In the genomic region with DNA sequence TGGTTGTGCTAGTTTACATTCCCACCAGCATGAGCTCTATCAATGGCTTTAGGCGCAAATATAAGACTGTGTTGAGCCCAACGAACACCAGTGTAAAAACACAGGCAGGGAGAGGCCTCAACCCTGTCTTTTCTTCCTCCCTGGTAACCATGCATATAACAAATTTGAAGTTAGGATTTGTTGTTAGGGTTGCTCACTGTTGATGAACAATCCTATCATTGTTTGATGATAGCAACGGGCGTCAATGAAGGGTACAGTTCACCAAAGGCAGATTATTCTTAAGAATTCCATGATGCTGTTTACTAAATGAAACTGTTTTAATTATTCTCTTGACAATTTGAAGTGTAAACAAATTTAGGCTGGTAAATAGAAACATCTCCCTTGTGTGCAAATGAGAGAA, we compare ENCODE assay signal across 22 cellular contexts. TPM values are rescaled to one million over a fixed set of nuclear protein-coding genes. Genes with fewer than 3 reads are reported as not detected.
DNase-seq lines count a peak whose midpoint lies in the region; TF ChIP-seq lines count a peak whose summit lies in the region.
"Had no signal": no experiment of that assay in that cellular context is flagged by ENCODE, and none has a peak within 500 bp of the region (broad histone marks: within the 10 kb centered on the region; RNA-seq: fewer than 3 reads in every experiment).

No MANE protein-coding gene starts in this region.

- no peaks in the 10 kb centered on the region for H3K4me1 Mint-ChIP-seq in endodermal cell
- H3K4me1 Mint-ChIP-seq: CD4-positive, alpha-beta memory T cell; CD4-positive, CD25-positive, alpha-beta regulatory T cell; CD8-positive, alpha-beta memory T cell had no signal

- no peak for TF ChIP-seq CTCF in endodermal cell (conservative IDR thresholded peaks at IDR 0.05)
- no peak for TF ChIP-seq CTCF in osteoblast (IDR thresholded peaks at IDR 0.05; ENCODE audit: extremely low read depth, low read depth, low read length)

- H3K36me3 ChIP-seq in endodermal cell (ENCODE audit: control insufficient read depth, insufficient read depth, low read length) (peaks cover 50% of the 10 kb centered on the region), osteoblast (ENCODE audit: insufficient read depth, low read length) (no peaks in the 10 kb centered on the region)
- H3K36me3 ChIP-seq: BE2C, BLaER1 had no signal

- peaks cover 70% of the 10 kb centered on the region for H3K36me3 Mint-ChIP-seq in endodermal cell (ENCODE audit: low read depth)
- H3K36me3 Mint-ChIP-seq: CD14-positive monocyte; CD4-positive, alpha-beta memory T cell; CD4-positive, CD25-positive, alpha-beta regulatory T cell; CD8-positive, alpha-beta memory T cell had no signal

- H3K27me3 Mint-ChIP-seq in endodermal cell (ENCODE audit: insufficient read depth): no peaks in the 10 kb centered on the region
- H3K27me3 Mint-ChIP-seq: CD4-positive, CD25-positive, alpha-beta regulatory T cell had no signal

- H3K9me3 ChIP-seq in endodermal cell (ENCODE audit: control insufficient read depth, low read length) (peaks cover 77% of the 10 kb centered on the region), osteoblast (ENCODE audit: low read depth, low read length) (no peaks in the 10 kb centered on the region)
- H3K9me3 ChIP-seq: BE2C, BLaER1, Caco-2 had no signal

- no peak overlapping the region for H3K9ac ChIP-seq in endodermal cell (ENCODE audit: extremely low read depth, low read length, poor library complexity, severe bottlenecking)
- H3K9ac ChIP-seq: BLaER1 had no signal

- no peak overlapping the region for H3K27ac Mint-ChIP-seq in endodermal cell
- H3K27ac Mint-ChIP-seq: CD14-positive monocyte; CD4-positive, CD25-positive, alpha-beta regulatory T cell; CD8-positive, alpha-beta memory T cell had no signal

- no peak overlapping the region for H3K4me2 ChIP-seq in osteoblast (ENCODE audit: insufficient read depth, low read length)
- H3K4me2 ChIP-seq: BLaER1 had no signal

- H3K27me3 ChIP-seq in endodermal cell (ENCODE audit: control insufficient read depth, insufficient read depth, low read length, poor library complexity, severe bottlenecking) (no peaks in the 10 kb centered on the region), osteoblast (ENCODE audit: insufficient read depth, low read length) (no peaks in the 10 kb centered on the region)
- H3K27me3 ChIP-seq: BE2C, BLaER1 had no signal

- no peaks in the 10 kb centered on the region for H3K79me2 ChIP-seq in osteoblast (ENCODE audit: insufficient read depth, low read length)

- peaks cover 70% of the 10 kb centered on the region for H3K9me3 Mint-ChIP-seq in endodermal cell

- H4K20me1 ChIP-seq in osteoblast (ENCODE audit: insufficient read depth, low read length): no peaks in the 10 kb centered on the region
- H4K20me1 ChIP-seq: BLaER1 had no signal

- H2AFZ ChIP-seq in osteoblast (ENCODE audit: low read length): no peak overlapping the region

- no peak overlapping the region for H3K4me3 Mint-ChIP-seq in endodermal cell
- H3K4me3 Mint-ChIP-seq: CD14-positive monocyte; CD4-positive, alpha-beta memory T cell; CD4-positive, CD25-positive, alpha-beta regulatory T cell; CD8-positive, alpha-beta memory T cell had no signal

- H3K27ac ChIP-seq in endodermal cell (ENCODE audit: low read depth, low read length): no peak overlapping the region
- no peak overlapping the region for H3K27ac ChIP-seq in osteoblast (ENCODE audit: low read depth, low read length)
- H3K27ac ChIP-seq: BLaER1 had no signal

- peak overlapping the region; percentile 15 for H3K4me3 ChIP-seq in endodermal cell (ENCODE audit: low read length)
- no peak overlapping the region for H3K4me3 ChIP-seq in osteoblast (ENCODE audit: insufficient read depth, low read length)
- H3K4me3 ChIP-seq: BLaER1 had no signal

- DNase-seq in COLO829 (ENCODE audit: low spot score) (peak; percentile 60), endodermal cell (no peak), foreskin melanocyte (peak; percentile 84), osteoblast (ENCODE audit: insufficient read length, low spot score, missing footprints) (peak; percentile 26), ecto neural progenitor cell (ENCODE audit: low spot score) (no peak), dedifferentiated amniotic fluid mesenchymal stem cell (ENCODE audit: extremely low spot score) (no peak), SIG-M5 (lab: John Stamatoyannopoulos, UW) (no peak), NCI-H524 (lab: John Stamatoyannopoulos, UW) (no peak)
- DNase-seq: 8988T; ACHN; BE2C; C1 segment of cervical spinal cord; Caco-2; Calu3; CD4-positive, alpha-beta memory T cell; CD4-positive, CD25-positive, alpha-beta regulatory T cell; CD8-positive, alpha-beta memory T cell; DMS79 treated with DMSO at 0.1 percent for 48 hours; GF-D8 had no signal

- 99 to 100% methylated on average over 3 to 4 of the region's 4 CpGs for WGBS in endodermal cell (ENCODE audit: insufficient coverage in 1 of 2, insufficient read length in 1 of 2), 2 experiments

- H3K4me1 ChIP-seq in endodermal cell (ENCODE audit: control insufficient read depth, insufficient read depth, low read length) (no peaks in the 10 kb centered on the region), osteoblast (ENCODE audit: insufficient read depth, low read length) (no peaks in the 10 kb centered on the region)
- H3K4me1 ChIP-seq: BE2C, BLaER1, Caco-2 had no signal

RNA-seq across cellular contexts. Expression of a gene that starts 13.5 kb away (rescaled TPM):
- total RNA-seq in endodermal cell (10 to 100 TPM; 36.9 to 54.7 TPM), osteoblast (not detected in 2 replicates)
- polyA plus RNA-seq in endodermal cell (2013, experiment 1 of 2): 6.9 TPM
- 9.1 TPM for polyA plus RNA-seq in endodermal cell (2013, experiment 2 of 2)
- total RNA-seq: A673; Caco-2; Calu3; CD4-positive, alpha-beta memory T cell; CD4-positive, CD25-positive, alpha-beta regulatory T cell; CD8-positive, alpha-beta memory T cell had no signal
- polyA plus RNA-seq: CD14-positive monocyte; CD4-positive, alpha-beta memory T cell; CD4-positive, CD25-positive, alpha-beta regulatory T cell; CD8-positive, alpha-beta memory T cell had no signal

Comparison
In these comparisons a context has a peak if more than half of its experiments do, and no peak if none do; other contexts are left out.
1. DNase-seq: peak in COLO829 (single experiment), foreskin melanocyte (single experiment) and osteoblast (single experiment); none in endodermal cell (single experiment), ecto neural progenitor cell (single experiment), dedifferentiated amniotic fluid mesenchymal stem cell (single experiment), SIG-M5 (single experiment) and NCI-H524 (0 of 2).
2. RNA of a gene that starts 13.5 kb away (total RNA-seq): 36.9 to 54.7 TPM in endodermal cell; not detected in osteoblast; every median in the first group is over 10 times any median in the second.